ENCODE assay signal across 25 cellular contexts in the genomic region with DNA sequence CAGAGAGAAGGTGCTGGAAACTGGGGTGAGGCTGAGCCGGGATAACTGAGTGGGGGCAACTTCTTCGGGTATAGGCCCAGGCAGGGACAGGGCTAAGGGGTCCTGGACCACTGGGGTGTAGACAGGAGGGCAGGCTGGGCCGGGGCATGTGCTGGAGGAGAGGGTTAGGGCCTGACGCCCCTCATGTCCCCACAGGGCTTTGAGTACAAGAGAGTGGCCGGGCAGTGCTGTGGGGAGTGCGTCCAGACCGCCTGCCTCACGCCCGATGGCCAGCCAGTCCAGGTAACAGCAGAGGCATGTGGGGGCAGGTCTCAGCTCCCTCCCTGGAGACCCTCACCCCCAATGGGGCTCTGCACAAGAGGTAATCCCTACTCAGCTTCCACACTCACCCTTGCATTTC. TPM values are rescaled to one million over a fixed set of nuclear protein-coding genes. Genes with fewer than 3 reads are reported as not detected.
"Had no signal": no experiment of that assay in that cellular context is flagged by ENCODE, and none has a peak within 500 bp of the region (broad histone marks: within the 10 kb centered on the region; RNA-seq: fewer than 3 reads in every experiment).

No MANE protein-coding gene starts in this region.

- H3K36me3 ChIP-seq: brain microvascular endothelial cell, esophagus muscularis mucosa, gastrocnemius medialis, heart right ventricle, WERI-Rb-1 had no signal

- H3K27ac Mint-ChIP-seq: activated B cell treated with CpG ODN at 0.5 μM for 24 hours; activated CD8-positive, alpha-beta T cell treated with anti-CD3 and anti-CD28 coated beads for 36 hours; activated naive CD4-positive, alpha-beta T cell treated with anti-CD3 and anti-CD28 coated beads for 36 hours; activated naive CD8-positive, alpha-beta T cell; activated T-helper 17 cell treated with anti-CD3 and anti-CD28 coated beads, Interleukin-2, amount 50 U/mL, for 72 hours; dendritic cell treated with granulocyte-macrophage colony-stimulating factor and Interleukin-4, amounts not matched to agents 40 ng/mL and 50 ng/mL, for 4 days; T-cell; T-helper 1 cell treated with Interleukin-12 subunit alpha and Interleukin-12 subunit beta and Interleukin-4 antibody, amounts not matched to agents 30 μg/mL and 1 μg/mL, for 36 hours; T-helper 2 cell treated with Interferon-gamma antibody and Interleukin-4, amounts not matched to agents 5 μg/mL and 100 μg/mL, for 36 hours had no signal

- H3K9me3 ChIP-seq: esophagus muscularis mucosa, gastrocnemius medialis, heart right ventricle had no signal

- H3K4me1 ChIP-seq: foreskin keratinocyte had no signal

- H3K27me3 Mint-ChIP-seq: activated B cell treated with CpG ODN at 0.5 μM for 24 hours; activated CD8-positive, alpha-beta T cell treated with anti-CD3 and anti-CD28 coated beads for 36 hours; activated naive CD8-positive, alpha-beta T cell; activated T-helper 17 cell treated with anti-CD3 and anti-CD28 coated beads, Interleukin-2, amount 50 U/mL, for 72 hours; central memory CD8-positive, alpha-beta T cell; dendritic cell treated with granulocyte-macrophage colony-stimulating factor and Interleukin-4, amounts not matched to agents 40 ng/mL and 50 ng/mL, for 4 days; T-cell had no signal

- H3K36me3 Mint-ChIP-seq: activated naive CD8-positive, alpha-beta T cell had no signal

- H3K4me3 ChIP-seq: coronary artery, dorsolateral prefrontal cortex, esophagus muscularis mucosa, gastrocnemius medialis, heart right ventricle had no signal

- H3K4me3 Mint-ChIP-seq: activated B cell treated with CpG ODN at 0.5 μM for 24 hours; activated CD8-positive, alpha-beta T cell treated with anti-CD3 and anti-CD28 coated beads for 36 hours; activated naive CD4-positive, alpha-beta T cell treated with anti-CD3 and anti-CD28 coated beads for 36 hours; activated naive CD8-positive, alpha-beta T cell; activated T-cell treated with anti-CD3 and anti-CD28 coated beads, Interleukin-2, amount 50 U/mL, for 4 hours; activated T-helper 17 cell treated with anti-CD3 and anti-CD28 coated beads, Interleukin-2, amount 50 U/mL, for 72 hours; central memory CD8-positive, alpha-beta T cell; dendritic cell treated with granulocyte-macrophage colony-stimulating factor and Interleukin-4, amounts not matched to agents 40 ng/mL and 50 ng/mL, for 4 days; T-cell; T-helper 1 cell treated with Interleukin-12 subunit alpha and Interleukin-12 subunit beta and Interleukin-4 antibody, amounts not matched to agents 30 μg/mL and 1 μg/mL, for 36 hours; T-helper 2 cell treated with Interferon-gamma antibody and Interleukin-4, amounts not matched to agents 5 μg/mL and 100 μg/mL, for 36 hours had no signal

- H3K27me3 ChIP-seq: brain microvascular endothelial cell, dorsolateral prefrontal cortex, esophagus muscularis mucosa, foreskin keratinocyte, gastrocnemius medialis, heart right ventricle had no signal

- ATAC-seq: activated CD4-positive, CD25-positive, alpha-beta regulatory T cell treated with anti-CD3 and anti-CD28 coated beads, Interleukin-2, amount 50 U/mL, for 24 hours; gastrocnemius medialis had no signal

- FAIRE-seq: astrocyte, bronchial epithelial cell had no signal

- DNase-seq: activated B cell treated with CpG ODN at 0.5 μM for 24 hours; activated T-cell treated with anti-CD3 and anti-CD28 coated beads, Interleukin-2, amount 50 U/mL, for 4 hours; amniotic stem cell; brain microvascular endothelial cell; dorsolateral prefrontal cortex; foreskin keratinocyte; gastrocnemius medialis; heart right ventricle; T1000 had no signal

- H3K27ac ChIP-seq: brain microvascular endothelial cell, coronary artery, dorsolateral prefrontal cortex, esophagus muscularis mucosa, foreskin keratinocyte, gastrocnemius medialis, heart right ventricle, WERI-Rb-1 had no signal

RNA-seq across cellular contexts. Expression of gene MUC5B, which starts 36.7 kb away (rescaled TPM):
- total RNA-seq: activated B cell treated with CpG ODN at 0.5 μM for 24 hours; activated CD8-positive, alpha-beta T cell treated with anti-CD3 and anti-CD28 coated beads for 36 hours; activated naive CD4-positive, alpha-beta T cell treated with anti-CD3 and anti-CD28 coated beads for 36 hours; activated T-helper 17 cell treated with anti-CD3 and anti-CD28 coated beads, Interleukin-2, amount 50 U/mL, for 72 hours; astrocyte; bronchial epithelial cell; cardiac septum; foreskin keratinocyte; heart right ventricle had no signal
- polyA plus RNA-seq: foreskin keratinocyte, heart right ventricle had no signal
